8 cellular contexts compared by ENCODE assay signal in the genomic region with DNA sequence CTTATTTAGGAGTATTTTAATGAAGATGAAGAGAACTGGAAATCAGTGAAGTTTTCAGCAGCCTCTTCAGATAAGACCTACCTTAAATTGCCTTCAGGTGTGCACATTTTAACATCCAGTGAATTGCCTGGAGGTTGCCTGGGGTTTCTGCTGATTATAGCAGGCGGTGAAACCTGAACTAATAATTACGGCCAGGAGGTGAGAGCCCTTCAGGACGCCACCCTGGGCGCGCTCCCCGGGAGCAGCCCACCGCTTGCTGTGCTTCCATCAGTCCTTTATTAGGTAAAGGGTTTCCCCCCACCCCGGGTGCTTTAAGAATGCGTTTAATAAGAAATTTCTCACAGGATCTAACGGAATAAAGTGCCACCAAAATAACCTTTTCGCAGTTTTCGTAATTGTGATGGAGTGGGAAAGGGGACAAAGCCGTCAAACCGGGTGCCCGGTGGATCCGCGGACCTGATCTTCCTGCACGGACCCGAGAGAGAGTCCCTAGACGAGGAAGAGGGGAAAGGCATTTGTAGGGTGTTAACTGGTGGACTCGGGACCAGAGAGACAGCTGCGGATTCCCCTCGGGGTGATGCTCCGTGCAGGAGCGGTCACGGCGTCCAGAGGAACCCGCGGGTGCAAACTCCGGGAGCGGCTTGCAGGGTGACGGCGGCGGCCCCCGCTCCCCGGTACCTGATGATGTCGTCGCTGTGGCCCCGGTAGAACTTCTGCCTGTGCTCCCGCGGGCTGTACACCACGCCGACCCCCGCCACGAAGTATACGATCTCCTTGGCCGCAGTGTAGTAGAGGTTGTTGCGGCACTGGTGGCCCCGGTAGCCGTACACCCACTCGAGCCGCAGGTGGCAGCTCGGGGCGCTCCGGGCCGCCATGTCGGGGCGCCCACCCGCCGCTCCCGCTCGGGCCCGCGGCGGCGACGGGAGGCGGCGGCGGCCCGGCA. TPM values are rescaled to one million over a fixed set of nuclear protein-coding genes. Genes with fewer than 3 reads are reported as not detected.
A peak's percentile ranks its signal among the peaks of the same experiment; 100 is the strongest.
DNase-seq lines count a peak whose midpoint lies in the region; ATAC-seq and TF ChIP-seq lines count a peak whose summit lies in the region.

No MANE protein-coding gene starts in this region.

- H3K27ac ChIP-seq in DOHH2 (ENCODE audit: low read depth, low read length) (peak overlapping the region; percentile 52), SJCRH30 (no peak overlapping the region)

- peaks cover 8% of the 10 kb centered on the region; the same call in 1 of the 2 replicates for H3K79me2 ChIP-seq in DOHH2 (ENCODE audit: control insufficient read depth, low read length)

- TF ChIP-seq CTCF in DOHH2 (IDR thresholded peaks at IDR 0.05; ENCODE audit: low read depth, low read length, poor library complexity, severe bottlenecking) (no peak), choroid plexus epithelial cell (conservative IDR thresholded peaks at IDR 0.05; ENCODE audit: low read depth, low read length) (no peak), lower leg skin (IDR thresholded peaks at IDR 0.05) (no peak)

- TF ChIP-seq POLR2A in lower leg skin (IDR thresholded peaks at IDR 0.05): no peak

- H3K9me3 ChIP-seq in DOHH2 (ENCODE audit: control insufficient read depth, insufficient read depth, low read length) (no peaks in the 10 kb centered on the region), SJCRH30 (replicated peaks) (no peaks in the 10 kb centered on the region)

- H3F3A ChIP-seq in DOHH2 (ENCODE audit: control insufficient read depth, insufficient read depth): peaks cover 13% of the 10 kb centered on the region; the same call in 1 of the 2 replicates

- H3K4me1 ChIP-seq in DOHH2 (ENCODE audit: control insufficient read depth, low read length) (peaks cover 28% of the 10 kb centered on the region), SJCRH30 (no peaks in the 10 kb centered on the region)

- no peaks in the 10 kb centered on the region for H4K20me1 ChIP-seq in DOHH2 (ENCODE audit: control insufficient read depth, insufficient read depth, low read depth, low read length)

- intact Hi-C loops in lower leg skin (cut with DNase I; ENCODE audit: low total_unique reads): no loop called here

- H3K27me3 ChIP-seq in DOHH2 (ENCODE audit: control insufficient read depth, low read length): peaks cover 11% of the 10 kb centered on the region
- H3K27me3 ChIP-seq in SJCRH30: peaks cover 9% of the 10 kb centered on the region

- ATAC-seq in HG02884 (IDR thresholded peaks at IDR 0.05; ENCODE audit: unreplicated experiment): peak; percentile 9
- no peak for ATAC-seq in GM21723 (IDR thresholded peaks at IDR 0.05; ENCODE audit: unreplicated experiment)
- no peak for ATAC-seq in GM19351 (IDR thresholded peaks at IDR 0.05; ENCODE audit: unreplicated experiment)

- H3K4me2 ChIP-seq in DOHH2 (ENCODE audit: low read length): peak overlapping the region; percentile 88

- no peaks in the 10 kb centered on the region for H3K9me2 ChIP-seq in DOHH2 (replicated peaks; ENCODE audit: control insufficient read depth, low read length)

- H3K36me3 ChIP-seq in DOHH2 (ENCODE audit: control insufficient read depth, low read length): no peaks in the 10 kb centered on the region
- no peaks in the 10 kb centered on the region for H3K36me3 ChIP-seq in SJCRH30

- DNase-seq in SJCRH30: peak in 1 of 2 experiments; percentile 3
- DNase-seq in choroid plexus epithelial cell (ENCODE audit: low read depth): no peak
- no peak for DNase-seq in lower leg skin (ENCODE audit: low spot score in 2 of 2)
- DNase-seq in stimulated activated CD8-positive, alpha-beta memory T cell treated with anti-CD3 and anti-CD28 coated beads, Interleukin-7, amount 100 ng/mL, for 24 hours (ENCODE audit: low read depth): peak; percentile 4

- peak overlapping the region; percentile 86 for H3K4me3 ChIP-seq in DOHH2 (ENCODE audit: low read length)
- H3K4me3 ChIP-seq in SJCRH30: peak overlapping the region; percentile 60
- H3K4me3 ChIP-seq in choroid plexus epithelial cell (ENCODE audit: low read depth, low read length): peak overlapping the region; percentile 63
- peak overlapping the region; percentile 39 for H3K4me3 ChIP-seq in lower leg skin (ENCODE audit: low read depth, poor library complexity, severe bottlenecking)

- WGBS in lower leg skin, 2 donors: 3 to 5% methylated on average over 46 to 62 of the region's 71 CpGs

RNA-seq across cellular contexts. Expression of a gene that starts 0.9 kb away (rescaled TPM):
- total RNA-seq in SJCRH30 (2014; rRNA removed; shearing (Covaris generic)): 0.03 and 0.06 TPM in 2 replicates
- total RNA-seq in lower leg skin: under 1 TPM; 0.17 to 0.62 (median 0.56) TPM

RNA-seq across cellular contexts. Expression of a gene that starts 32.6 kb away (rescaled TPM):
- total RNA-seq in SJCRH30 (2014; rRNA removed; shearing (Covaris generic)): 9.4 and 10.5 TPM in 2 replicates
- total RNA-seq in lower leg skin: 10 to 100 TPM; 11.6 to 18.6 (median 17.9) TPM
